ENCODE assay signal across 22 cellular contexts in genomic region chr17:37706446-37706845, GRCh38. TPM values are rescaled to one million over a fixed set of nuclear protein-coding genes. Genes with fewer than 3 reads are reported as not detected.
DNase-seq lines count a peak whose midpoint lies in the region; TF ChIP-seq lines count a peak whose summit lies in the region.
"Had no signal": no experiment of that assay in that cellular context is flagged by ENCODE, and none has a peak within 500 bp of the region (broad histone marks: within the 10 kb centered on the region; RNA-seq: fewer than 3 reads in every experiment).

No MANE protein-coding gene starts in this region.

- H3K4me1 ChIP-seq in spleen: peaks cover 0 to 4% (median 0%) of the 10 kb centered on the region in 6 donors

- 70 to 86% (median 77%) methylated on average over 2 of the region's 2 CpGs for WGBS in spleen, 5 donors

- peaks cover 0 to 44% (median 0%) of the 10 kb centered on the region in 7 donors for H3K27me3 ChIP-seq in spleen (replicated peaks in 1 of 7)

- DNase-seq in COLO829 (ENCODE audit: low spot score): peak; percentile 33
- peak; percentile 73 for DNase-seq in SW480 (ENCODE audit: low spot score)
- DNase-seq in fibroblast of villous mesenchyme (ENCODE audit: low read depth): peak; percentile 24
- no peak for DNase-seq in type B pancreatic cell (ENCODE audit: extremely low spot score, unreplicated experiment)
- DNase-seq in activated CD4-positive, alpha-beta T cell treated with anti-CD3 and anti-CD28 coated beads, Interleukin-2, amount 50 U/mL, for 4 hours: no peak
- DNase-seq in NCI-H1417 (lab: John Stamatoyannopoulos, UW): no peak
- DNase-seq in spleen: no peak
- DNase-seq: Caco-2; CD4-positive, alpha-beta T cell; H7; HFFc6; KG1; NCI-H1105; NCI-H2029 treated with DMSO at 0.1 percent for 48 hours; NCI-H2171; NCI-H345; NCI-H524; NCI-H774; NK-92 treated with Interleukin-12 subunit alpha and Interleukin-12 subunit beta, amount 100 ng/mL, for 24 hours had no signal

- TF ChIP-seq CTCF in fibroblast of villous mesenchyme (IDR thresholded peaks at IDR 0.05; ENCODE audit: insufficient read depth, low read depth, low read length) (no peak), type B pancreatic cell (conservative IDR thresholded peaks at IDR 0.05) (no peak), spleen (IDR thresholded peaks at IDR 0.05 in 8 of 11, conservative IDR thresholded peaks at IDR 0.05 in 3 of 11) (no peak)

- H3K4me3 Mint-ChIP-seq in type B pancreatic cell: peak overlapping the region; percentile 21
- H3K4me3 Mint-ChIP-seq: CD4-positive, alpha-beta T cell; HFFc6 had no signal

- H3K27ac Mint-ChIP-seq in type B pancreatic cell: peak overlapping the region; percentile 62
- H3K27ac Mint-ChIP-seq: CD4-positive, alpha-beta T cell; HFFc6 had no signal

- intact Hi-C loops in spleen (cut with DNase I; ENCODE audit: low total_unique reads): loop anchor here (10.0 kb wide), 1 partner anchor 88 kb away; no protein-coding TSS in a partner anchor

- H3K27ac ChIP-seq in spleen: no peak overlapping the region

- H3K36me3 ChIP-seq in spleen: no peaks in the 10 kb centered on the region

- no peak for TF ChIP-seq POLR2A in spleen (IDR thresholded peaks at IDR 0.05)

- peaks cover 17% of the 10 kb centered on the region for H3K4me1 Mint-ChIP-seq in type B pancreatic cell (ENCODE audit: unreplicated experiment)

- no peaks in the 10 kb centered on the region for H3K9me3 Mint-ChIP-seq in type B pancreatic cell
- H3K9me3 Mint-ChIP-seq: CD4-positive, alpha-beta T cell; HFFc6 had no signal

- H3K4me3 ChIP-seq in fibroblast of villous mesenchyme (ENCODE audit: low read depth, low read length) (no peak overlapping the region), spleen (no peak overlapping the region)

- H3K9me3 ChIP-seq in spleen: no peaks in the 10 kb centered on the region
- H3K9me3 ChIP-seq: Caco-2 had no signal

- peaks cover 8% of the 10 kb centered on the region for H3K27me3 Mint-ChIP-seq in type B pancreatic cell

- no peaks in the 10 kb centered on the region for H3K36me3 Mint-ChIP-seq in type B pancreatic cell

RNA-seq across cellular contexts. Expression of gene HNF1B, which starts 38.4 kb away (rescaled TPM):
- not detected in 2 replicates for total RNA-seq in fibroblast of villous mesenchyme
- 10.6 and 19.0 TPM in 2 replicates for total RNA-seq in type B pancreatic cell (ENCODE audit: low replicate concordance)
- total RNA-seq in spleen: not detected
- polyA plus RNA-seq in spleen: under 1 TPM; 0.06 to 0.12 (median 0.07) TPM
- total RNA-seq: A673; CD4-positive, alpha-beta T cell; G401; HFFc6 had no signal
- polyA plus RNA-seq: BJ had no signal

Comparison
In these comparisons a context has a peak if more than half of its experiments do, and no peak if none do; other contexts are left out.
1. DNase-seq: peak in COLO829 (single experiment), SW480 (single experiment) and fibroblast of villous mesenchyme (single experiment); none in type B pancreatic cell (single experiment), activated CD4-positive, alpha-beta T cell treated with anti-CD3 and anti-CD28 coated beads, Interleukin-2, amount 50 U/mL, for 4 hours (0 of 2), NCI-H1417 (0 of 3) and spleen (single experiment).
2. RNA of gene HNF1B, which starts 38.4 kb away (total RNA-seq): 10.6 to 19.0 TPM in type B pancreatic cell; not detected in fibroblast of villous mesenchyme and not detected in spleen; every median in the first group is over 10 times any median in the second.